Comparison of ENCODE assay signal across 2 cellular contexts in genomic region chr1:167548059-167548932, GRCh38.
TF ChIP-seq lines count a peak whose summit lies in the region.

No MANE protein-coding gene starts in this region.

TF ChIP-seq in K562, 482 proteins besides CTCF, POLR2A, EP300 and RAD21 (continued from another document and continues in another):
- no peak for TF ChIP-seq ZBTB34 (CRISPR knock-in tag; IDR thresholded peaks at IDR 0.05)
- TF ChIP-seq ARID1B (IDR thresholded peaks at IDR 0.05) = peak; percentile 97
- TF ChIP-seq RBFOX2 (IDR thresholded peaks at IDR 0.05; ENCODE audit: low read depth, low read length) = 0 out of 2 replicates have a peak, but pooled peaks have one; percentile 4
- TF ChIP-seq DPF2 (IDR thresholded peaks at IDR 0.05) = peak; percentile 98
- no peak for TF ChIP-seq HLTF (IDR thresholded peaks at IDR 0.05)
- TF ChIP-seq CEBPB (tag; IDR thresholded peaks at IDR 0.05) = peak; percentile 99
- TF ChIP-seq CBFA2T2 (conservative IDR thresholded peaks at IDR 0.05) = peak; percentile 83
- TF ChIP-seq TCF3 (CRISPR knock-in tag; IDR thresholded peaks at IDR 0.05) = peak; percentile 86
- peak; percentile 66 to 75 for TF ChIP-seq FOXK2 (conservative IDR thresholded peaks at IDR 0.05 in 1 of 2, IDR thresholded peaks at IDR 0.05 in 1 of 2; ENCODE audit: low read depth in 2 of 2)
- TF ChIP-seq NFE2 (IDR thresholded peaks at IDR 0.05; ENCODE audit: low read depth) = peak; percentile 99
- peak; percentile 16; the same call in 1 of the 2 replicates for TF ChIP-seq ZNF79 (CRISPR knock-in tag; IDR thresholded peaks at IDR 0.05; ENCODE audit: low read depth)
- no peak for TF ChIP-seq ZBTB26 (CRISPR knock-in tag; IDR thresholded peaks at IDR 0.05)
- TF ChIP-seq BHLHE40 (IDR thresholded peaks at IDR 0.05; ENCODE audit: low read length) = peak; percentile 70; the same call in 1 of the 2 replicates
- TF ChIP-seq FOXJ2 (tag; IDR thresholded peaks at IDR 0.05) = peak; percentile 78
- peak in 1 of 2 experiments; percentile 92; a peak in 2 of 4 replicates for TF ChIP-seq TBL1XR1 (IDR thresholded peaks at IDR 0.05; ENCODE audit: low read length in 2 of 2)
- TF ChIP-seq ZNF239 (CRISPR knock-in tag; IDR thresholded peaks at IDR 0.05) = peak; percentile 64; the same call in 1 of the 2 replicates
- TF ChIP-seq GMEB1 (CRISPR knock-in tag; IDR thresholded peaks at IDR 0.05) = peak; percentile 61; the same call in 1 of the 2 replicates
- peak; percentile 77 for TF ChIP-seq NUFIP1 (IDR thresholded peaks at IDR 0.05; ENCODE audit: partially characterized antibody)
- peak; percentile 97 for TF ChIP-seq ZNF592 (IDR thresholded peaks at IDR 0.05)
- TF ChIP-seq NFE2L1 (tag; IDR thresholded peaks at IDR 0.05; ENCODE audit: borderline replicate concordance, low read depth) = peak; percentile 77
- TF ChIP-seq CBX3 (IDR thresholded peaks at IDR 0.05; ENCODE audit: borderline replicate concordance in 1 of 2, low read length in 2 of 2) = peak in 1 of 2 experiments; percentile 65; a peak in 2 of 3 replicates
- TF ChIP-seq TEAD2 (tag; IDR thresholded peaks at IDR 0.05) = peak; percentile 68; the same call in 1 of the 2 replicates
- TF ChIP-seq PHF21A (IDR thresholded peaks at IDR 0.05; ENCODE audit: borderline replicate concordance, low read depth) = peak; percentile 82; the same call in 1 of the 2 replicates

TF ChIP-seq in GM12891, 5 proteins besides CTCF, POLR2A, EP300 and RAD21 (continued from another document):
- TF ChIP-seq SPI1 (IDR thresholded peaks at IDR 0.05; ENCODE audit: low read depth, low read length) = no peak
- TF ChIP-seq PAX5 (IDR thresholded peaks at IDR 0.05; ENCODE audit: insufficient read depth, low read length, severe bottlenecking) = no peak
- TF ChIP-seq TAF1 (IDR thresholded peaks at IDR 0.05; ENCODE audit: low read depth, low read length) = no peak
- no peak for TF ChIP-seq POU2F2 (IDR thresholded peaks at IDR 0.05; ENCODE audit: low read depth, low read length)
